ENCODE assay signal across 30 cellular contexts in the genomic region with DNA sequence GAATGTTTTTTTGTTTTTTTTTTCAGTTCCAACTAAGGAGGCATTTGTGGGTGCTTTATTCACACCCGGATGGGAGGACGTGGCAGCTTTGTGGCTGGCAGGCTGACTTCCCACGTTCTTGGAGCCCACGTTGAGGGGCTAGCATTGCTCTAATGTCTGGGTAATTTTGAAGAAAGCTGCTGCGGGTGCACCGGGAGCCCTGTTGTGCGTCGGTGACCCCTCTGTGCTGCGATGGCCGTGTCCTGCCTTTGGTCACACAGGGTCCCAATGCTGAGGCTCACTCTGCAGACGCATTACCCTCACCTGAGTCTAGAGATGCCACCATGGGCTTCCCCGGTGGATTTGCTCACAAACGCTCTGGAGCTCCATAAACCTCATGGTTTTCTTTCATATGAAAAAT. TPM values are rescaled to one million over a fixed set of nuclear protein-coding genes. Genes with fewer than 3 reads are reported as not detected.
"Had no signal": no experiment of that assay in that cellular context is flagged by ENCODE, and none has a peak within 500 bp of the region (broad histone marks: within the 10 kb centered on the region; RNA-seq: fewer than 3 reads in every experiment).

No MANE protein-coding gene starts in this region.

- H3K9me3 ChIP-seq: esophagus muscularis mucosa, gastroesophageal sphincter, psoas muscle, sigmoid colon, thoracic aorta, tibial nerve, upper lobe of left lung, uterus had no signal

- H3K4me3 ChIP-seq: coronary artery, esophagus muscularis mucosa, gastroesophageal sphincter, lung, psoas muscle, sigmoid colon, thoracic aorta, tibial nerve, upper lobe of left lung, uterus had no signal

- H3K4me1 ChIP-seq: esophagus muscularis mucosa, foreskin keratinocyte, gastroesophageal sphincter, psoas muscle, sigmoid colon, tibial nerve, upper lobe of left lung, uterus had no signal

- H3K27ac ChIP-seq: coronary artery, esophagus muscularis mucosa, foreskin keratinocyte, gastroesophageal sphincter, psoas muscle, sigmoid colon, thoracic aorta, tibial nerve, upper lobe of left lung, uterus had no signal

- DNase-seq: dermis blood vessel endothelial cell; effector memory CD4-positive, alpha-beta T cell; foreskin keratinocyte; glutamatergic neuron; natural killer cell; psoas muscle; right cardiac atrium; sigmoid colon; stimulated activated CD4-positive, alpha-beta T cell treated with anti-CD3 and anti-CD28 coated beads, Interleukin-4, amount 100 ng/mL, for 4 hours; stimulated activated naive CD8-positive, alpha-beta T cell treated with anti-CD3 and anti-CD28 coated beads, Interleukin-15, Interleukin-2, amounts not matched to agents 100 U/mL and 50 U/mL, for 24 hours; substantia nigra; uterus had no signal

- H3K27me3 ChIP-seq: upper lobe of left lung, uterus had no signal

- H3K36me3 ChIP-seq: sigmoid colon, thoracic aorta, upper lobe of left lung, uterus had no signal

- FAIRE-seq: endothelial cell of umbilical vein, keratinocyte had no signal

- ATAC-seq: foreskin keratinocyte; gastroesophageal sphincter; left lobe of liver; natural killer cell; psoas muscle; right cardiac atrium; stimulated activated memory B cell treated with anti-CD40 and anti-IgM and Interleukin-4, amounts not matched to agents 10 μg/mL and 1 μg/mL and 100 μg/mL, for 72 hours; stimulated activated naive CD8-positive, alpha-beta T cell treated with anti-CD3 and anti-CD28 coated beads, Interleukin-15, Interleukin-2, amounts not matched to agents 100 U/mL and 50 U/mL, for 24 hours had no signal

RNA-seq across cellular contexts. Expression of a gene that starts 47.3 kb away (rescaled TPM):
- total RNA-seq: dermis blood vessel endothelial cell, endothelial cell of umbilical vein, epithelial cell of proximal tubule, esophagus muscularis mucosa, fibroblast of lung, left lobe of liver, liver, lung, mononuclear cell, natural killer cell, osteocyte, renal cortical epithelial cell, sigmoid colon, thoracic aorta, tibial nerve, uterus had no signal
- polyA plus RNA-seq: endothelial cell of umbilical vein, fibroblast of lung, liver, neural cell, right cardiac atrium had no signal
